In genomic region chr9:136326777-136327312, GRCh38 we compare ENCODE assay signal across 10 cellular contexts. TPM values are rescaled to one million over a fixed set of nuclear protein-coding genes. Genes with fewer than 3 reads are reported as not detected.
DNase-seq lines count a peak whose midpoint lies in the region; ATAC-seq and TF ChIP-seq lines count a peak whose summit lies in the region.
"Had no signal": no experiment of that assay in that cellular context is flagged by ENCODE, and none has a peak within 500 bp of the region (broad histone marks: within the 10 kb centered on the region; RNA-seq: fewer than 3 reads in every experiment).

No MANE protein-coding gene starts in this region.

- no peaks in the 10 kb centered on the region for H3K36me3 Mint-ChIP-seq in central memory CD8-positive, alpha-beta T cell (ENCODE audit: insufficient read depth)
- H3K36me3 Mint-ChIP-seq in natural killer cell: no peaks in the 10 kb centered on the region

- H3K9me3 Mint-ChIP-seq in central memory CD8-positive, alpha-beta T cell: no peaks in the 10 kb centered on the region
- no peaks in the 10 kb centered on the region for H3K9me3 Mint-ChIP-seq in natural killer cell

- no peak overlapping the region for H3K27ac Mint-ChIP-seq in central memory CD8-positive, alpha-beta T cell (ENCODE audit: low read depth)
- no peak overlapping the region for H3K27ac Mint-ChIP-seq in natural killer cell

- WGBS in heart left ventricle, 4 donors: 35 to 47% (median 39%) methylated on average over 3 to 16 of the region's 16 CpGs

- no peaks in the 10 kb centered on the region for H3K4me1 Mint-ChIP-seq in central memory CD8-positive, alpha-beta T cell
- H3K4me1 Mint-ChIP-seq in natural killer cell: no peaks in the 10 kb centered on the region

- no peaks in the 10 kb centered on the region for H3K27me3 ChIP-seq in heart left ventricle
- no peaks in the 10 kb centered on the region for H3K27me3 ChIP-seq in vagina

- H3K36me3 ChIP-seq in heart left ventricle (peaks cover 0 to 1% (median 0%) of the 10 kb centered on the region in 9 donors), vagina (no peaks in the 10 kb centered on the region)

- TF ChIP-seq POLR2A in heart left ventricle (IDR thresholded peaks at IDR 0.05) (no peak), vagina (IDR thresholded peaks at IDR 0.05) (no peak)

- H3K9me3 ChIP-seq in heart left ventricle (no peaks in the 10 kb centered on the region), vagina (no peaks in the 10 kb centered on the region)

- H3K4me3 Mint-ChIP-seq in central memory CD8-positive, alpha-beta T cell: peak overlapping the region; percentile 70
- peak overlapping the region; percentile 74 for H3K4me3 Mint-ChIP-seq in natural killer cell

- ATAC-seq in heart left ventricle: peak in 1 of 4 donors; percentile 13
- no peak for ATAC-seq in left ventricle myocardium superior
- peak; percentile 16 for ATAC-seq in central memory CD8-positive, alpha-beta T cell (replicated peaks; ENCODE audit: extremely low read depth, poor library complexity, severe bottlenecking)
- peak in 2 of 3 donors; percentile 17 to 29 for ATAC-seq in natural killer cell
- no peak for ATAC-seq in HG03175 (IDR thresholded peaks at IDR 0.05; ENCODE audit: unreplicated experiment)

- intact Hi-C loops in heart left ventricle (cut with DNase I) (no loop called here), left ventricle myocardium superior (cut with micrococcal nuclease) (no loop called here), natural killer cell (cut with micrococcal nuclease) (no loop called here), vagina (cut with DNase I) (no loop called here)

- peak overlapping the region in 11 of 12 donors; percentile 31 to 84 (median 72) for H3K27ac ChIP-seq in heart left ventricle
- H3K27ac ChIP-seq in vagina: peak overlapping the region; percentile 94

- TF ChIP-seq CTCF in heart left ventricle (IDR thresholded peaks at IDR 0.05) (no peak), natural killer cell (IDR thresholded peaks at IDR 0.05) (no peak), vagina (IDR thresholded peaks at IDR 0.05) (no peak)

- H3K4me3 ChIP-seq in heart left ventricle (peak overlapping the region in 11 of 12 donors; percentile 61 to 86 (median 72)), vagina (peak overlapping the region; percentile 71 to 87)

- H3K4me1 ChIP-seq in heart left ventricle (peaks cover 5 to 62% (median 28%) of the 10 kb centered on the region in 12 donors), vagina (peaks cover 58% of the 10 kb centered on the region)

- peaks cover 7% of the 10 kb centered on the region for H3K27me3 Mint-ChIP-seq in central memory CD8-positive, alpha-beta T cell
- H3K27me3 Mint-ChIP-seq in natural killer cell (ENCODE audit: low read depth in 2 of 2): peaks cover 0 to 3% of the 10 kb centered on the region in 2 donors

- DNase-seq in heart left ventricle: no peak
- DNase-seq in left ventricle myocardium superior: no peak
- DNase-seq in central memory CD8-positive, alpha-beta T cell (ENCODE audit: low spot score in 2 of 2): no peak
- no peak for DNase-seq in natural killer cell
- DNase-seq in vagina (ENCODE audit: extremely low spot score in 2 of 2): no peak
- DNase-seq in NCI-H774 (lab: John Stamatoyannopoulos, UW): no peak
- no peak for DNase-seq in activated CD8-positive, alpha-beta memory T cell treated with anti-CD3 and anti-CD28 coated beads, Interleukin-2, amount 50 U/mL, for 48 hours

RNA-seq across cellular contexts. Expression of gene GPSM1, which starts 0.5 kb away (rescaled TPM):
- 10 to 100 TPM; 24.1 to 52.0 (median 31.7) TPM for total RNA-seq in heart left ventricle
- polyA plus RNA-seq in heart left ventricle: 10 to 100 TPM; 31.5 to 80.2 TPM
- 61.7 TPM for total RNA-seq in left ventricle myocardium superior
- total RNA-seq in natural killer cell: 1 to 10 TPM; 2.6 to 4.2 (median 3.4) TPM
- total RNA-seq in vagina: 35.4 TPM

RNA-seq across cellular contexts. Expression of gene CCDC187, which starts 23.0 kb away (rescaled TPM):
- total RNA-seq in heart left ventricle (under 1 TPM in 1 of 9 donors, not detected in 8; 0.04 TPM), left ventricle myocardium superior (not detected), natural killer cell (under 1 TPM in 1 of 3 donors, not detected in 2; 0.18 TPM), vagina (not detected)
- not detected for polyA plus RNA-seq in heart left ventricle
- total RNA-seq: bronchial epithelial cell, H4 had no signal

RNA-seq across cellular contexts. Expression of gene DNLZ, which starts 36.7 kb away (rescaled TPM):
- total RNA-seq in heart left ventricle (10 to 100 TPM; 21.3 to 67.8 (median 33.6) TPM), left ventricle myocardium superior (40.2 TPM), natural killer cell (10 to 100 TPM; 24.6 to 34.8 (median 28.9) TPM), vagina (25.0 TPM)
- polyA plus RNA-seq in heart left ventricle: 10 to 100 TPM; 22.6 to 36.8 TPM

RNA-seq across cellular contexts. Expression of gene CARD9, which starts 46.6 kb away (rescaled TPM):
- 1 to 10 TPM in 2 of 9 donors, under 1 TPM in 7; 0.30 to 7.1 (median 0.77) TPM for total RNA-seq in heart left ventricle
- under 1 TPM; 0.69 to 1.00 TPM for polyA plus RNA-seq in heart left ventricle
- total RNA-seq in left ventricle myocardium superior: 0.79 TPM
- total RNA-seq in natural killer cell: 1 to 10 TPM; 1.6 to 4.2 (median 4.0) TPM
- 16.9 TPM for total RNA-seq in vagina

Comparison
In these comparisons a context has a peak if more than half of its experiments do, and no peak if none do; other contexts are left out.
1. ATAC-seq: peak in central memory CD8-positive, alpha-beta T cell (single experiment) and natural killer cell (2 of 3); none in left ventricle myocardium superior (single experiment) and HG03175 (single experiment).